In genomic region chr1:198605880-198606458, GRCh38 we compare ENCODE assay signal across 14 cellular contexts. TPM values are rescaled to one million over a fixed set of nuclear protein-coding genes. Genes with fewer than 3 reads are reported as not detected.
DNase-seq lines count a peak whose midpoint lies in the region; ATAC-seq and TF ChIP-seq lines count a peak whose summit lies in the region.
"Had no signal": no experiment of that assay in that cellular context is flagged by ENCODE, and none has a peak within 500 bp of the region (broad histone marks: within the 10 kb centered on the region; RNA-seq: fewer than 3 reads in every experiment).

No MANE protein-coding gene starts in this region.

- no peak overlapping the region for H4K5ac ChIP-seq in H9 (ENCODE audit: insufficient read length, low read depth, low read length)

- H3K18ac ChIP-seq in H9 (ENCODE audit: insufficient read length, low read depth, low read length), result no peak overlapping the region

- DNase-seq in H9 (no peak), T-helper 17 cell (no peak), foreskin keratinocyte (peak; percentile 57 to 84), NAMALWA (ENCODE audit: low spot score) (no peak), GM13977 (ENCODE audit: low spot score) (no peak), AG08396 (ENCODE audit: low spot score) (no peak)
- DNase-seq: cortex of kidney, NCI-H1694, T-helper 1 cell had no signal

- H3K27ac Mint-ChIP-seq in H9, result peak overlapping the region in 2 of 3 experiments; percentile 49 to 66; a peak in 3 of 7 replicates
- H3K27ac Mint-ChIP-seq in T-helper 17 cell, result peak overlapping the region; percentile 84

- no peak overlapping the region for H4K91ac ChIP-seq in H9 (ENCODE audit: insufficient read length, low read depth, low read length)

- H3K56ac ChIP-seq in H9 (ENCODE audit: insufficient read length, low read depth, low read length), result no peak overlapping the region

- ATAC-seq in T-helper 17 cell (no peak), foreskin keratinocyte (peak; percentile 83), HG03439 (IDR thresholded peaks at IDR 0.05; ENCODE audit: unreplicated experiment) (no peak)
- ATAC-seq: activated naive CD4-positive, alpha-beta T cell treated with anti-CD3 and anti-CD28 coated beads, Interleukin-2, amount 50 U/mL, for 72 hours; CD8-positive, alpha-beta T cell had no signal

- H3K79me1 ChIP-seq in H9 (ENCODE audit: insufficient read depth, low read depth, low read length, poor library complexity, severe bottlenecking), result no peaks in the 10 kb centered on the region

- no peak overlapping the region for H3T11ph ChIP-seq in H9 (ENCODE audit: low read length)

- H3K36me3 Mint-ChIP-seq in H9 (ENCODE audit: insufficient read depth in 1 of 3, low read depth in 3 of 3), result peaks cover 0 to 8% (median 0%) of the 10 kb centered on the region in 3 experiments; a peak in 3 of 7 replicates
- H3K36me3 Mint-ChIP-seq in T-helper 17 cell (ENCODE audit: low read depth), result no peaks in the 10 kb centered on the region

- no peak overlapping the region for H2BK15ac ChIP-seq in H9 (ENCODE audit: low read depth, low read length)

- H4K20me1 ChIP-seq in BLaER1 (no peaks in the 10 kb centered on the region), H9 (ENCODE audit: control insufficient read depth, insufficient read depth, insufficient read length) (no peaks in the 10 kb centered on the region)

- no peak overlapping the region for H2BK120ac ChIP-seq in H9 (ENCODE audit: low read depth, low read length, poor library complexity, severe bottlenecking)

- H2AK5ac ChIP-seq in H9 (ENCODE audit: insufficient read length, low read length), result no peak overlapping the region

- in situ Hi-C loops in GM13977 (cut with MboI; ENCODE audit: low pct_unique_long_range_greater_than_20kb, low sequenced_read_pairs, unreplicated experiment), result no loop called here

- H3K79me2 ChIP-seq in H9 (ENCODE audit: insufficient read depth, low read length), result no peaks in the 10 kb centered on the region

- H3K27ac ChIP-seq in BLaER1 (no peak overlapping the region), H9 (ENCODE audit: insufficient read length, low read depth, low read length) (no peak overlapping the region), foreskin keratinocyte (no peak overlapping the region)

- no peak overlapping the region for H2BK12ac ChIP-seq in H9 (ENCODE audit: insufficient read length, low read depth, low read length)

- no peaks in the 10 kb centered on the region for H3K23me2 ChIP-seq in H9 (ENCODE audit: insufficient read length, low read depth, low read length, poor library complexity, severe bottlenecking)

- H2BK5ac ChIP-seq in H9 (ENCODE audit: insufficient read length, low read length), result no peak overlapping the region

- H3K27me3 Mint-ChIP-seq in H9 (ENCODE audit: low read depth) (no peaks in the 10 kb centered on the region), T-helper 17 cell (no peaks in the 10 kb centered on the region)
- H3K27me3 Mint-ChIP-seq: IgD-negative memory B cell had no signal

- H3K9ac ChIP-seq in BLaER1, result no peak overlapping the region
- H3K9ac ChIP-seq in H9 (ENCODE audit: extremely low read depth, insufficient read length, low read length), result no peak overlapping the region

- H3K4me3 Mint-ChIP-seq in H9 (no peak overlapping the region), T-helper 17 cell (no peak overlapping the region)
- H3K4me3 Mint-ChIP-seq: CD8-positive, alpha-beta T cell; IgD-negative memory B cell had no signal

- H3K27me3 ChIP-seq in BLaER1 (no peaks in the 10 kb centered on the region), H9 (ENCODE audit: insufficient read depth, low read length) (no peaks in the 10 kb centered on the region), foreskin keratinocyte (no peaks in the 10 kb centered on the region)

- no peak for TF ChIP-seq CTCF in H9 (conservative IDR thresholded peaks at IDR 0.05)
- no peak for TF ChIP-seq CTCF in foreskin keratinocyte (conservative IDR thresholded peaks at IDR 0.05)
- TF ChIP-seq CTCF in GM13977 (IDR thresholded peaks at IDR 0.05; ENCODE audit: extremely low read depth, insufficient read depth, missing control alignments), result no peak

- H2AFZ ChIP-seq in H9 (ENCODE audit: low read length), result no peak overlapping the region

- H3K36me3 ChIP-seq in BLaER1, result no peaks in the 10 kb centered on the region

- H3K4me1 Mint-ChIP-seq in H9 (peaks cover 23% of the 10 kb centered on the region in 2 experiments), T-helper 17 cell (peaks cover 36% of the 10 kb centered on the region)

- H3K4me1 ChIP-seq in BLaER1 (peaks cover 23% of the 10 kb centered on the region), H9 (ENCODE audit: insufficient read depth, low read length) (peaks cover 4% of the 10 kb centered on the region), foreskin keratinocyte (peaks cover 25% of the 10 kb centered on the region)

- no peaks in the 10 kb centered on the region; a peak in 2 of 5 replicates for H3K9me3 Mint-ChIP-seq in H9
- H3K9me3 Mint-ChIP-seq: IgD-negative memory B cell had no signal

- H3K4me2 ChIP-seq in BLaER1 (peak overlapping the region; percentile 55), H9 (ENCODE audit: insufficient read depth, insufficient read length, low read length) (no peak overlapping the region)

- peaks cover 4% of the 10 kb centered on the region; the same call in 1 of the 2 replicates for H3K9me3 ChIP-seq in BLaER1
- no peaks in the 10 kb centered on the region for H3K9me3 ChIP-seq in H9 (ENCODE audit: control insufficient read depth, low read depth, low read length)
- no peaks in the 10 kb centered on the region for H3K9me3 ChIP-seq in T-helper 17 cell (ENCODE audit: control insufficient read depth, low read length, poor library complexity, severe bottlenecking)

- no peak overlapping the region for H3K23ac ChIP-seq in H9 (ENCODE audit: insufficient read length, low read depth, low read length)

- no CpG with 5 or more reads among the region's 5 CpGs for WGBS in H9 (ENCODE audit: extremely low coverage, insufficient read length, low lambda C conversion rate)

- H3K4ac ChIP-seq in H9 (ENCODE audit: low read depth, low read length), result no peak overlapping the region

- no peak overlapping the region for H4K8ac ChIP-seq in H9 (replicated peaks; ENCODE audit: insufficient read length, low read depth, low read length)

- H3K4me3 ChIP-seq in BLaER1, result no peak overlapping the region

- no peak overlapping the region for H2BK20ac ChIP-seq in H9 (ENCODE audit: low read depth, low read length, poor library complexity, severe bottlenecking)

- H3K14ac ChIP-seq in H9 (ENCODE audit: insufficient read depth, low read length), result no peak overlapping the region

RNA-seq across cellular contexts. Expression of gene PTPRC, which starts 32.9 kb away (rescaled TPM):
- total RNA-seq in H9 (2021) (not detected in 2 replicates), T-helper 17 cell (100 to 1,000 TPM; 697 to 813 TPM), foreskin keratinocyte (not detected in 2 replicates)
- polyA plus RNA-seq in foreskin keratinocyte, result not detected in 2 replicates

Comparison
In these comparisons a context has a peak if more than half of its experiments do, and no peak if none do; other contexts are left out.
1. DNase-seq: peak in foreskin keratinocyte (2 of 2); none in H9 (single experiment), T-helper 17 cell (0 of 3), NAMALWA (single experiment), GM13977 (single experiment) and AG08396 (single experiment).
2. RNA of gene PTPRC, which starts 32.9 kb away (total RNA-seq): 697 to 813 TPM in T-helper 17 cell; not detected in H9 and not detected in foreskin keratinocyte; every median in the first group is over 100 times any median in the second.